Comparison of ENCODE assay signal across 21 cellular contexts in genomic region chr1:86650065-86650464, GRCh38. TPM values are rescaled to one million over a fixed set of nuclear protein-coding genes. Genes with fewer than 3 reads are reported as not detected.
A peak's percentile ranks its signal among the peaks of the same experiment; 100 is the strongest.
DNase-seq lines count a peak whose midpoint lies in the region; ATAC-seq, FAIRE-seq and TF ChIP-seq lines count a peak whose summit lies in the region.
"Had no signal": no experiment of that assay in that cellular context is flagged by ENCODE, and none has a peak within 500 bp of the region (broad histone marks: within the 10 kb centered on the region; RNA-seq: fewer than 3 reads in every experiment).

No MANE protein-coding gene starts in this region.

- H3K4me3 ChIP-seq in LNCaP clone FGC (ENCODE audit: low read depth, low read length) (no peak overlapping the region), epithelial cell of esophagus (ENCODE audit: low read length) (no peak overlapping the region), keratinocyte (ENCODE audit: control insufficient read depth in 2 of 3, extremely low read depth in 1 of 3, insufficient read depth in 2 of 3, low read depth in 1 of 3, low read length in 3 of 3) (no peak overlapping the region)
- H3K4me3 ChIP-seq: SJCRH30 had no signal

- no peaks in the 10 kb centered on the region for H3K79me1 ChIP-seq in H9 (ENCODE audit: insufficient read depth, low read depth, low read length, poor library complexity, severe bottlenecking)

- no peak overlapping the region for H3K18ac ChIP-seq in H9 (ENCODE audit: insufficient read length, low read depth, low read length)

- no peak overlapping the region for H2BK120ac ChIP-seq in H9 (ENCODE audit: low read depth, low read length, poor library complexity, severe bottlenecking)

- H3K4me2 ChIP-seq in H9 (ENCODE audit: insufficient read depth, insufficient read length, low read length) (no peak overlapping the region), keratinocyte (ENCODE audit: control insufficient read depth, extremely low read depth, insufficient read depth, low read depth, low read length) (no peak overlapping the region)

- H3K79me2 ChIP-seq in H9 (ENCODE audit: insufficient read depth, low read length): no peaks in the 10 kb centered on the region
- no peaks in the 10 kb centered on the region for H3K79me2 ChIP-seq in keratinocyte (ENCODE audit: control insufficient read depth, insufficient read depth, low read length)

- H3K27me3 ChIP-seq in H9 (ENCODE audit: insufficient read depth, low read length) (no peaks in the 10 kb centered on the region), keratinocyte (ENCODE audit: control insufficient read depth, extremely low read depth, insufficient read depth, low read length) (no peaks in the 10 kb centered on the region)
- H3K27me3 ChIP-seq: SJCRH30 had no signal

- no peaks in the 10 kb centered on the region for H3K36me3 Mint-ChIP-seq in H9 (ENCODE audit: insufficient read depth in 1 of 3, low read depth in 3 of 3)
- H3K36me3 Mint-ChIP-seq: CD14-positive monocyte had no signal

- H3T11ph ChIP-seq in H9 (ENCODE audit: low read length): no peak overlapping the region

- H3K27ac ChIP-seq in H9 (ENCODE audit: insufficient read length, low read depth, low read length): no peak overlapping the region
- no peak overlapping the region for H3K27ac ChIP-seq in keratinocyte (ENCODE audit: control insufficient read depth, insufficient read depth, low read length)
- H3K27ac ChIP-seq: SJCRH30 had no signal

- TF ChIP-seq CTCF in H9 (conservative IDR thresholded peaks at IDR 0.05) (peak; percentile 53), LNCaP clone FGC (IDR thresholded peaks at IDR 0.05; ENCODE audit: control insufficient read depth, extremely low read depth, insufficient read depth) (peak; percentile 42), epithelial cell of esophagus (IDR thresholded peaks at IDR 0.05; ENCODE audit: insufficient read depth, low read depth, low read length, missing control alignments) (no peak), keratinocyte (optimal IDR thresholded peaks at IDR 0.05 in 1 of 3, IDR thresholded peaks at IDR 0.05 in 1 of 3, conservative IDR thresholded peaks at IDR 0.05 in 1 of 3; ENCODE audit: extremely low read depth in 1 of 3, insufficient read depth in 2 of 3, low read length in 3 of 3) (peak in 2 of 3 experiments; percentile 17 to 52)

- DNase-seq in H9 (no peak), LNCaP clone FGC (ENCODE audit: low read depth) (no peak), epithelial cell of esophagus (ENCODE audit: low read depth) (peak; percentile 48), keratinocyte (ENCODE audit: low read depth, low spot score) (no peak), HTR-8/SVneo (ENCODE audit: insufficient read length, low spot score) (no peak)
- DNase-seq in activated CD4-positive, alpha-beta T cell treated with anti-CD3 and anti-CD28 coated beads for 48 hours: no peak
- DNase-seq: AML-193, HCEC 1CT, KG1, NCI-H1048, NCI-H1436 treated with DMSO at 0.1 percent for 48 hours, NCI-H2029, NCI-H2171 treated with DMSO at 0.1 percent for 48 hours, NCI-H446, NCI-H82, SJCRH30 had no signal

- H2BK15ac ChIP-seq in H9 (ENCODE audit: low read depth, low read length): no peak overlapping the region

- no peaks in the 10 kb centered on the region for H3K9me3 Mint-ChIP-seq in H9
- H3K9me3 Mint-ChIP-seq: T-helper 1 cell treated with Interleukin-12 subunit alpha and Interleukin-12 subunit beta and Interleukin-4 antibody, amounts not matched to agents 30 μg/mL and 1 μg/mL, for 36 hours had no signal

- no peaks in the 10 kb centered on the region for H3K36me3 ChIP-seq in keratinocyte (ENCODE audit: control insufficient read depth in 2 of 2, extremely low read depth in 1 of 2, insufficient read depth in 2 of 2, low read length in 2 of 2)
- H3K36me3 ChIP-seq: SJCRH30 had no signal

- no peak overlapping the region for H2BK12ac ChIP-seq in H9 (ENCODE audit: insufficient read length, low read depth, low read length)

- no peak overlapping the region for H2BK5ac ChIP-seq in H9 (ENCODE audit: insufficient read length, low read length)

- H3K23ac ChIP-seq in H9 (ENCODE audit: insufficient read length, low read depth, low read length): no peak overlapping the region

- no peak overlapping the region for H3K14ac ChIP-seq in H9 (ENCODE audit: insufficient read depth, low read length)

- dilution Hi-C loops in keratinocyte (cut with MboI; ENCODE audit: extremely low pct_ligation_motif_present, low sequenced_read_pairs): no loop called here

- H3K56ac ChIP-seq in H9 (ENCODE audit: insufficient read length, low read depth, low read length): no peak overlapping the region

- H2AFZ ChIP-seq in H9 (ENCODE audit: low read length) (no peak overlapping the region), keratinocyte (ENCODE audit: control insufficient read depth, low read length) (no peak overlapping the region)

- no peak overlapping the region for H3K4ac ChIP-seq in H9 (ENCODE audit: low read depth, low read length)

- no peak overlapping the region for H4K8ac ChIP-seq in H9 (replicated peaks; ENCODE audit: insufficient read length, low read depth, low read length)

- no peak overlapping the region for H3K4me3 Mint-ChIP-seq in H9
- H3K4me3 Mint-ChIP-seq: CD14-positive monocyte; T-helper 1 cell treated with Interleukin-12 subunit alpha and Interleukin-12 subunit beta and Interleukin-4 antibody, amounts not matched to agents 30 μg/mL and 1 μg/mL, for 36 hours had no signal

- ATAC-seq in HG03342 (IDR thresholded peaks at IDR 0.05; ENCODE audit: unreplicated experiment): no peak
- ATAC-seq: HepG2 had no signal

- H3K4me1 ChIP-seq in H9 (ENCODE audit: insufficient read depth, low read length): no peaks in the 10 kb centered on the region
- peaks cover 6% of the 10 kb centered on the region for H3K4me1 ChIP-seq in keratinocyte (ENCODE audit: control insufficient read depth, extremely low read depth, insufficient read depth, low read length)
- H3K4me1 ChIP-seq: SJCRH30 had no signal

- no peak overlapping the region for H4K91ac ChIP-seq in H9 (ENCODE audit: insufficient read length, low read depth, low read length)

- H2BK20ac ChIP-seq in H9 (ENCODE audit: low read depth, low read length, poor library complexity, severe bottlenecking): no peak overlapping the region

- H4K5ac ChIP-seq in H9 (ENCODE audit: insufficient read length, low read depth, low read length): no peak overlapping the region

- WGBS in H9 (ENCODE audit: extremely low coverage, insufficient read length, low lambda C conversion rate): no CpG with 5 or more reads among the region's 5 CpGs

- H3K9me1 ChIP-seq in keratinocyte (ENCODE audit: control insufficient read depth, extremely low read depth, insufficient read depth, low read length): no peaks in the 10 kb centered on the region

- no peak overlapping the region for H2AK5ac ChIP-seq in H9 (ENCODE audit: insufficient read length, low read length)

- H3K27me3 Mint-ChIP-seq in H9 (ENCODE audit: low read depth): no peaks in the 10 kb centered on the region

- H3K9ac ChIP-seq in H9 (ENCODE audit: extremely low read depth, insufficient read length, low read length) (no peak overlapping the region), keratinocyte (ENCODE audit: control insufficient read depth, extremely low read depth, insufficient read depth, low read length) (no peak overlapping the region)

- H3K4me1 Mint-ChIP-seq in H9: no peaks in the 10 kb centered on the region

- no peaks in the 10 kb centered on the region for H3K23me2 ChIP-seq in H9 (ENCODE audit: insufficient read length, low read depth, low read length, poor library complexity, severe bottlenecking)

- no peaks in the 10 kb centered on the region for H4K20me1 ChIP-seq in H9 (ENCODE audit: control insufficient read depth, insufficient read depth, insufficient read length)
- H4K20me1 ChIP-seq in keratinocyte (ENCODE audit: control insufficient read depth, extremely low read depth, insufficient read depth, low read length): no peaks in the 10 kb centered on the region

- FAIRE-seq in keratinocyte (lab: Jason Lieb, UNC): no peak
- FAIRE-seq in HTR-8/SVneo (lab: Jason Lieb, UNC): no peak
- FAIRE-seq: G401.6, HepG2 had no signal

- H3K27ac Mint-ChIP-seq in H9: no peak overlapping the region
- H3K27ac Mint-ChIP-seq: CD14-positive monocyte; T-helper 1 cell treated with Interleukin-12 subunit alpha and Interleukin-12 subunit beta and Interleukin-4 antibody, amounts not matched to agents 30 μg/mL and 1 μg/mL, for 36 hours had no signal

- no peaks in the 10 kb centered on the region for H3K9me3 ChIP-seq in H9 (ENCODE audit: control insufficient read depth, low read depth, low read length)
- no peaks in the 10 kb centered on the region for H3K9me3 ChIP-seq in keratinocyte (ENCODE audit: control insufficient read depth, low read depth, low read length)
- H3K9me3 ChIP-seq: SJCRH30 had no signal

RNA-seq across cellular contexts. Expression of gene SH3GLB1, which starts 54.3 kb away (rescaled TPM):
- 36.6 and 37.4 TPM in 2 replicates for total RNA-seq in H9 (2021)
- 49.4 to 77.1 TPM (median 50.9 TPM) in 3 replicates for polyA plus RNA-seq in keratinocyte
- 141 TPM for polyA plus RNA-seq in keratinocyte (2011; ENCODE audit: low read depth)
- 42.9 and 90.5 TPM in 2 replicates for polyA plus RNA-seq in keratinocyte (2011; cell fraction: cytosol; rRNA removed)
- polyA plus RNA-seq in keratinocyte (2011; cell fraction: nucleus; rRNA removed): 30.0 and 35.0 TPM in 2 replicates
- polyA plus RNA-seq in keratinocyte (2012; ENCODE audit: low replicate concordance): 56.7 and 64.8 TPM in 2 replicates
- polyA minus RNA-seq in keratinocyte: 20.1 to 50.5 TPM (median 38.1 TPM) in 3 replicates
- polyA minus RNA-seq in keratinocyte (2011; cell fraction: cytosol; rRNA and poly(A)+ RNA removed): 20.7 TPM
- 12.0 and 33.1 TPM in 2 replicates for polyA minus RNA-seq in keratinocyte (2011; cell fraction: nucleus; rRNA and poly(A)+ RNA removed)
